ENCODE assay signal across 1 cellular context in the genomic region with DNA sequence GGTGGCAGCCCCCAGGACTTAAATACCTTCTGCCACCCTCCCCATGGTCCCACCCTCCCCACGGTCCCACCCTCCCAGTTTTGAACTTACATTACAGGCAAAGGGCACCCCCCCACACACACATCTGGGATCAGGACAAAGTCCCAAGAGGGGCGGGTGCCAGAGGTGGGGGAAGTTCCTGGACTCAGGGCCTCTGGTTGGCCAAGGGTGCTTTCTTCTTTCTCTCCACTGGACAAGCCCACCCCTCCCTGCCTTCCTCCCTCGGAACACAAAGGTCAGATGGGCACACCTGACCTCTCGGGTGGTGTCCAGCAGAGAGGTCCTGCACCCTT.
TF ChIP-seq lines count a peak whose summit lies in the region.

No MANE protein-coding gene starts in this region.

TF ChIP-seq in K562, 482 proteins besides CTCF, POLR2A, EP300 and RAD21:
- TF ChIP-seq, protein P1, sequence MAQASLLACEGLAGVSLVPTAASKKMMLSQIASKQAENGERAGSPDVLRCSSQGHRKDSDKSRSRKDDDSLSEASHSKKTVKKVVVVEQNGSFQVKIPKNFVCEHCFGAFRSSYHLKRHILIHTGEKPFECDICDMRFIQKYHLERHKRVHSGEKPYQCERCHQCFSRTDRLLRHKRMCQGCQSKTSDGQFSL (CRISPR knock-in tag; IDR thresholded peaks at IDR 0.05): no peak
- TF ChIP-seq, protein P1 (tag; IDR thresholded peaks at IDR 0.05): peak in 1 of 2 experiments; percentile 38; a peak in 1 of 4 replicates
- TF ChIP-seq U2AF2 (optimal IDR thresholded peaks at IDR 0.05; ENCODE audit: low read depth, low read length) (no peak), CBFA2T3 (IDR thresholded peaks at IDR 0.05) (no peak), SUPT5H (IDR thresholded peaks at IDR 0.05) (no peak), TSC22D4 (tag; IDR thresholded peaks at IDR 0.05) (no peak), ZNF143 (CRISPR knock-in tag; IDR thresholded peaks at IDR 0.05) (no peak), ZNF175 (CRISPR knock-in tag; IDR thresholded peaks at IDR 0.05; ENCODE audit: low read depth) (0 out of 2 replicates have a peak, but pooled peaks have one; percentile 2), PHF21A (IDR thresholded peaks at IDR 0.05; ENCODE audit: borderline replicate concordance, low read depth) (no peak), POU5F1 (IDR thresholded peaks at IDR 0.05; ENCODE audit: borderline replicate concordance, low read depth, low read length, partially characterized antibody) (no peak), ZC3H11A (IDR thresholded peaks at IDR 0.05; ENCODE audit: low read depth, low read length) (no peak), ZNF384 (IDR thresholded peaks at IDR 0.05; ENCODE audit: low read depth, low read length) (no peak), SREBF1 (IDR thresholded peaks at IDR 0.05; ENCODE audit: borderline replicate concordance, low read depth, low read length) (no peak), L3MBTL2 (IDR thresholded peaks at IDR 0.05) (no peak), TOE1 (IDR thresholded peaks at IDR 0.05; ENCODE audit: borderline replicate concordance) (no peak), TOE1 (CRISPR knock-in tag; IDR thresholded peaks at IDR 0.05; ENCODE audit: borderline replicate concordance, low read depth) (no peak)
- TF ChIP-seq, protein P2, sequence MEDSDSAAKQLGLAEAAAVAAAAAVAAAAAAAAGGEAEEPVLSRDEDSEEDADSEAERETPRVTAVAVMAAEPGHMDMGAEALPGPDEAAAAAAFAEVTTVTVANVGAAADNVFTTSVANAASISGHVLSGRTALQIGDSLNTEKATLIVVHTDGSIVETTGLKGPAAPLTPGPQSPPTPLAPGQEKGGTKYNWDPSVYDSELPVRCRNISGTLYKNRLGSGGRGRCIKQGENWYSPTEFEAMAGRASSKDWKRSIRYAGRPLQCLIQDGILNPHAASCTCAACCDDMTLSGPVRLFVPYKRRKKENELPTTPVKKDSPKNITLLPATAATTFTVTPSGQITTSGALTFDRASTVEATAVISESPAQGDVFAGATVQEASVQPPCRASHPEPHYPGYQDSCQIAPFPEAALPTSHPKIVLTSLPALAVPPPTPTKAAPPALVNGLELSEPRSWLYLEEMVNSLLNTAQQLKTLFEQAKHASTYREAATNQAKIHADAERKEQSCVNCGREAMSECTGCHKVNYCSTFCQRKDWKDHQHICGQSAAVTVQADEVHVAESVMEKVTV (CRISPR knock-in tag; IDR thresholded peaks at IDR 0.05): no peak
- TF ChIP-seq, protein P3, sequence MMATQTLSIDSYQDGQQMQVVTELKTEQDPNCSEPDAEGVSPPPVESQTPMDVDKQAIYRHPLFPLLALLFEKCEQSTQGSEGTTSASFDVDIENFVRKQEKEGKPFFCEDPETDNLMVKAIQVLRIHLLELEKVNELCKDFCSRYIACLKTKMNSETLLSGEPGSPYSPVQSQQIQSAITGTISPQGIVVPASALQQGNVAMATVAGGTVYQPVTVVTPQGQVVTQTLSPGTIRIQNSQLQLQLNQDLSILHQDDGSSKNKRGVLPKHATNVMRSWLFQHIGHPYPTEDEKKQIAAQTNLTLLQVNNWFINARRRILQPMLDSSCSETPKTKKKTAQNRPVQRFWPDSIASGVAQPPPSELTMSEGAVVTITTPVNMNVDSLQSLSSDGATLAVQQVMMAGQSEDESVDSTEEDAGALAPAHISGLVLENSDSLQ (IDR thresholded peaks at IDR 0.05): no peak
- TF ChIP-seq, protein P4, sequence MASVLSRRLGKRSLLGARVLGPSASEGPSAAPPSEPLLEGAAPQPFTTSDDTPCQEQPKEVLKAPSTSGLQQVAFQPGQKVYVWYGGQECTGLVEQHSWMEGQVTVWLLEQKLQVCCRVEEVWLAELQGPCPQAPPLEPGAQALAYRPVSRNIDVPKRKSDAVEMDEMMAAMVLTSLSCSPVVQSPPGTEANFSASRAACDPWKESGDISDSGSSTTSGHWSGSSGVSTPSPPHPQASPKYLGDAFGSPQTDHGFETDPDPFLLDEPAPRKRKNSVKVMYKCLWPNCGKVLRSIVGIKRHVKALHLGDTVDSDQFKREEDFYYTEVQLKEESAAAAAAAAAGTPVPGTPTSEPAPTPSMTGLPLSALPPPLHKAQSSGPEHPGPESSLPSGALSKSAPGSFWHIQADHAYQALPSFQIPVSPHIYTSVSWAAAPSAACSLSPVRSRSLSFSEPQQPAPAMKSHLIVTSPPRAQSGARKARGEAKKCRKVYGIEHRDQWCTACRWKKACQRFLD (CRISPR knock-in tag; IDR thresholded peaks at IDR 0.05): peak; percentile 13; the same call in 1 of the 2 replicates
- TF ChIP-seq, protein P5, sequence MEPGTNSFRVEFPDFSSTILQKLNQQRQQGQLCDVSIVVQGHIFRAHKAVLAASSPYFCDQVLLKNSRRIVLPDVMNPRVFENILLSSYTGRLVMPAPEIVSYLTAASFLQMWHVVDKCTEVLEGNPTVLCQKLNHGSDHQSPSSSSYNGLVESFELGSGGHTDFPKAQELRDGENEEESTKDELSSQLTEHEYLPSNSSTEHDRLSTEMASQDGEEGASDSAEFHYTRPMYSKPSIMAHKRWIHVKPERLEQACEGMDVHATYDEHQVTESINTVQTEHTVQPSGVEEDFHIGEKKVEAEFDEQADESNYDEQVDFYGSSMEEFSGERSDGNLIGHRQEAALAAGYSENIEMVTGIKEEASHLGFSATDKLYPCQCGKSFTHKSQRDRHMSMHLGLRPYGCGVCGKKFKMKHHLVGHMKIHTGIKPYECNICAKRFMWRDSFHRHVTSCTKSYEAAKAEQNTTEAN (CRISPR knock-in tag; IDR thresholded peaks at IDR 0.05): no peak
- TF ChIP-seq, protein P6, sequence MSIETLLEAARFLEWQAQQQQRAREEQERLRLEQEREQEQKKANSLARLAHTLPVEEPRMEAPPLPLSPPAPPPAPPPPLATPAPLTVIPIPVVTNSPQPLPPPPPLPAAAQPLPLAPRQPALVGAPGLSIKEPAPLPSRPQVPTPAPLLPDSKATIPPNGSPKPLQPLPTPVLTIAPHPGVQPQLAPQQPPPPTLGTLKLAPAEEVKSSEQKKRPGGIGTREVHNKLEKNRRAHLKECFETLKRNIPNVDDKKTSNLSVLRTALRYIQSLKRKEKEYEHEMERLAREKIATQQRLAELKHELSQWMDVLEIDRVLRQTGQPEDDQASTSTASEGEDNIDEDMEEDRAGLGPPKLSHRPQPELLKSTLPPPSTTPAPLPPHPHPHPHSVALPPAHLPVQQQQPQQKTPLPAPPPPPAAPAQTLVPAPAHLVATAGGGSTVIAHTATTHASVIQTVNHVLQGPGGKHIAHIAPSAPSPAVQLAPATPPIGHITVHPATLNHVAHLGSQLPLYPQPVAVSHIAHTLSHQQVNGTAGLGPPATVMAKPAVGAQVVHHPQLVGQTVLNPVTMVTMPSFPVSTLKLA (conservative IDR thresholded peaks at IDR 0.05): no peak
- TF ChIP-seq, protein P7, sequence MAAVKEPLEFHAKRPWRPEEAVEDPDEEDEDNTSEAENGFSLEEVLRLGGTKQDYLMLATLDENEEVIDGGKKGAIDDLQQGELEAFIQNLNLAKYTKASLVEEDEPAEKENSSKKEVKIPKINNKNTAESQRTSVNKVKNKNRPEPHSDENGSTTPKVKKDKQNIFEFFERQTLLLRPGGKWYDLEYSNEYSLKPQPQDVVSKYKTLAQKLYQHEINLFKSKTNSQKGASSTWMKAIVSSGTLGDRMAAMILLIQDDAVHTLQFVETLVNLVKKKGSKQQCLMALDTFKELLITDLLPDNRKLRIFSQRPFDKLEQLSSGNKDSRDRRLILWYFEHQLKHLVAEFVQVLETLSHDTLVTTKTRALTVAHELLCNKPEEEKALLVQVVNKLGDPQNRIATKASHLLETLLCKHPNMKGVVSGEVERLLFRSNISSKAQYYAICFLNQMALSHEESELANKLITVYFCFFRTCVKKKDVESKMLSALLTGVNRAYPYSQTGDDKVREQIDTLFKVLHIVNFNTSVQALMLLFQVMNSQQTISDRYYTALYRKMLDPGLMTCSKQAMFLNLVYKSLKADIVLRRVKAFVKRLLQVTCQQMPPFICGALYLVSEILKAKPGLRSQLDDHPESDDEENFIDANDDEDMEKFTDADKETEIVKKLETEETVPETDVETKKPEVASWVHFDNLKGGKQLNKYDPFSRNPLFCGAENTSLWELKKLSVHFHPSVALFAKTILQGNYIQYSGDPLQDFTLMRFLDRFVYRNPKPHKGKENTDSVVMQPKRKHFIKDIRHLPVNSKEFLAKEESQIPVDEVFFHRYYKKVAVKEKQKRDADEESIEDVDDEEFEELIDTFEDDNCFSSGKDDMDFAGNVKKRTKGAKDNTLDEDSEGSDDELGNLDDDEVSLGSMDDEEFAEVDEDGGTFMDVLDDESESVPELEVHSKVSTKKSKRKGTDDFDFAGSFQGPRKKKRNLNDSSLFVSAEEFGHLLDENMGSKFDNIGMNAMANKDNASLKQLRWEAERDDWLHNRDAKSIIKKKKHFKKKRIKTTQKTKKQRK (IDR thresholded peaks at IDR 0.05; ENCODE audit: borderline replicate concordance, low read depth, low read length): no peak
TF ChIP-seq in K562: peak in this region for 3.
